Comparison of ENCODE assay signal across 19 cellular contexts in the genomic region with DNA sequence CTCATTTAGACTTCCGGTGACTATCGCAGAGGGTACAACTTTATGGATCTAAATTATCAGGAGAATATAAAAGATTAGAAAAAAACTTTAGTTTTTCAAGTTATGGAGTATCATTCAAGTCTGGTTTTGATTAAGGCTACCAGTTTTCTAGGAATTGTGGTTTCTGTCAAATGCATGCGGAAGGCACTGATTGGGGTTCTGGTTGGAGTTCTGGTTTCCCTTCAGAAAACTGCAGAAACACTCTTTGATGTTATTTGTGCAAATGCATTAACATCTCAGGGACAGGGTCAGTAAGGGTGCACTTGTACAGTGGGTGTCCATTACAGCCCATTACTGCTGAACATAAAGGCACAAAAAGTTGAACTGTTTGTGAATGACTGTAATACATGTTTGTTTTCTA.
DNase-seq lines count a peak whose midpoint lies in the region; ATAC-seq, FAIRE-seq and TF ChIP-seq lines count a peak whose summit lies in the region.
"Had no signal": no experiment of that assay in that cellular context is flagged by ENCODE, and none has a peak within 500 bp of the region (broad histone marks: within the 10 kb centered on the region; RNA-seq: fewer than 3 reads in every experiment).

No MANE protein-coding gene starts in this region.

- H3K4me2 ChIP-seq in SK-N-SH (no peak overlapping the region), H1 (ENCODE audit: insufficient read depth in 1 of 2, low read depth in 2 of 2, low read length in 2 of 2) (no peak overlapping the region), MM.1S (ENCODE audit: low read depth, low read length) (no peak overlapping the region)
- H3K4me2 ChIP-seq: A549, BLaER1 had no signal

- POLR2A ChIA-PET in SK-N-SH (lab: Yijun Ruan, JAX), result no interaction called here
- POLR2A ChIA-PET in H1 (lab: Charles Lee; ENCODE audit: partially characterized antibody), result interaction anchor here (2.3 kb wide), 1 partner anchor 377 kb away, joined by 6 read pairs; no protein-coding TSS in a partner anchor

- H3K4ac ChIP-seq in H1 (replicated peaks; ENCODE audit: insufficient read length, low read depth, low read length), result no peak overlapping the region

- peak in 1 of 2 experiments; percentile 81; a peak in 1 of 4 replicates for TF ChIP-seq EP300 in SK-N-SH (IDR thresholded peaks at IDR 0.05; ENCODE audit: borderline replicate concordance in 1 of 2, low read depth in 1 of 2, low read length in 1 of 2)
- TF ChIP-seq EP300 in H1 (IDR thresholded peaks at IDR 0.05; ENCODE audit: borderline replicate concordance in 1 of 2, low read depth in 2 of 2, low read length in 2 of 2), result no peak

- H3K18ac ChIP-seq in H1 (ENCODE audit: extremely low read depth, low read length), result peak overlapping the region; percentile 56; the same call in 1 of the 2 replicates

- no peak overlapping the region for H4K8ac ChIP-seq in H1 (ENCODE audit: extremely low read depth, insufficient read depth, low read length)

- H3K27ac Mint-ChIP-seq in nephron progenitor cell, result peak overlapping the region; percentile 17
- H3K27ac Mint-ChIP-seq: CD14-positive monocyte had no signal

- peaks cover 13% of the 10 kb centered on the region; the same call in 1 of the 2 replicates for H3K4me1 ChIP-seq in BE2C
- peaks cover 0 to 20% of the 10 kb centered on the region in 2 experiments; a peak in 2 of 4 replicates for H3K4me1 ChIP-seq in SK-N-SH (ENCODE audit: control insufficient read depth in 1 of 2, insufficient read depth in 2 of 2, low read depth in 1 of 2, low read length in 1 of 2)
- H3K4me1 ChIP-seq in H1 (replicated peaks in 1 of 4; ENCODE audit: control insufficient read depth in 3 of 4, insufficient read depth in 4 of 4, low read length in 3 of 4), result peaks cover 0 to 3% (median 1%) of the 10 kb centered on the region in 4 experiments; a peak in 2 of 7 replicates
- 0 out of 2 replicates have a peak, but pooled peaks cover 4% of the 10 kb centered on the region for H3K4me1 ChIP-seq in MM.1S (ENCODE audit: low read length)

- no peak for ATAC-seq in GM21423 (IDR thresholded peaks at IDR 0.05; ENCODE audit: unreplicated experiment)

- H3K9me3 ChIP-seq in BE2C (no peaks in the 10 kb centered on the region), SK-N-SH (no peaks in the 10 kb centered on the region), H1 (ENCODE audit: insufficient read depth in 2 of 2, low read depth in 1 of 2, low read length in 1 of 2) (no peaks in the 10 kb centered on the region), MM.1S (replicated peaks; ENCODE audit: insufficient read depth, low read length) (no peaks in the 10 kb centered on the region)
- H3K9me3 ChIP-seq: A549, BLaER1, HAP-1 had no signal

- H3K79me1 ChIP-seq in H1 (ENCODE audit: low read depth, low read length), result no peaks in the 10 kb centered on the region

- WGBS in SK-N-SH (ENCODE audit: low lambda C conversion rate), result 73% methylated on average over 3 of the region's 3 CpGs
- WGBS in H1 (ENCODE audit: extremely low coverage in 1 of 2, insufficient coverage in 1 of 2, insufficient read length in 1 of 2, insufficient replicate concordance in 2 of 2, low coverage in 1 of 2, low lambda C conversion rate in 2 of 2, missing lambda C conversion rate in 1 of 2), 2 experiments, result 85% methylated on average over 3 of the region's 3 CpGs; no CpG with 5 or more reads in 1 of the 2 experiments

- CTCF ChIA-PET in SK-N-SH (lab: Yijun Ruan, JAX), result interaction anchor here (1.2 to 1.6 kb wide), 2 partner anchors 10 to 23 kb away, joined by 4 to 5 read pairs; no protein-coding TSS in a partner anchor
- CTCF ChIA-PET in H1 (lab: Charles Lee; ENCODE audit: partially characterized antibody), result interaction anchor here (1.1 kb wide), 1 partner anchor 277 kb away, joined by 3 read pairs; no protein-coding TSS in a partner anchor

- no peak for FAIRE-seq in H1 (lab: Jason Lieb, UNC)
- FAIRE-seq: A549, GM12892, GM18507 had no signal

- no peaks in the 10 kb centered on the region for H3K23me2 ChIP-seq in H1 (ENCODE audit: low read depth, low read length)

- peaks cover 3% of the 10 kb centered on the region for H3K27me3 Mint-ChIP-seq in nephron progenitor cell (ENCODE audit: low read depth, poor library complexity)

- H4K5ac ChIP-seq in H1 (ENCODE audit: insufficient read length, low read depth, low read length), result no peak overlapping the region

- no peak overlapping the region for H2BK15ac ChIP-seq in H1 (ENCODE audit: low read length)

- H2BK12ac ChIP-seq in H1 (ENCODE audit: low read depth, low read length), result no peak overlapping the region

- no peak overlapping the region for H2BK120ac ChIP-seq in H1 (replicated peaks; ENCODE audit: low read depth, low read length)

- H3K4me1 Mint-ChIP-seq in nephron progenitor cell, result peaks cover 52% of the 10 kb centered on the region
- H3K4me1 Mint-ChIP-seq: CD14-positive monocyte; CD4-positive, alpha-beta memory T cell had no signal

- H2BK5ac ChIP-seq in H1 (ENCODE audit: low read depth, low read length), result no peak overlapping the region

- no peak for TF ChIP-seq POLR2A in H1 (IDR thresholded peaks at IDR 0.05; ENCODE audit: control extremely low read depth in 1 of 2, low read depth in 2 of 2, low read length in 2 of 2)

- H3K9ac ChIP-seq in SK-N-SH (no peak overlapping the region), H1 (replicated peaks in 1 of 4; ENCODE audit: extremely low read depth in 1 of 4, low read depth in 3 of 4, low read length in 3 of 4) (no peak overlapping the region), MM.1S (ENCODE audit: low read length) (no peak overlapping the region)
- H3K9ac ChIP-seq: BLaER1 had no signal

- H3K9me2 ChIP-seq in SK-N-SH (no peaks in the 10 kb centered on the region), MM.1S (replicated peaks; ENCODE audit: insufficient read depth, low read length) (no peaks in the 10 kb centered on the region)

- no peak overlapping the region for H2AK5ac ChIP-seq in H1 (ENCODE audit: low read depth, low read length)

- H3K27me3 ChIP-seq in BE2C (no peaks in the 10 kb centered on the region), SK-N-SH (ENCODE audit: insufficient read depth) (no peaks in the 10 kb centered on the region), H1 (replicated peaks in 1 of 4; ENCODE audit: control insufficient read depth in 3 of 4, extremely low read depth in 1 of 4, insufficient read depth in 3 of 4, low read length in 3 of 4) (peaks cover 0 to 2% (median 0%) of the 10 kb centered on the region in 4 experiments; a peak in 2 of 7 replicates), MM.1S (replicated peaks; ENCODE audit: insufficient read depth, low read length) (no peaks in the 10 kb centered on the region)
- H3K27me3 ChIP-seq: BLaER1 had no signal

- H3K36me3 Mint-ChIP-seq in nephron progenitor cell (ENCODE audit: low read depth), result peaks cover 6% of the 10 kb centered on the region
- H3K36me3 Mint-ChIP-seq: CD14-positive monocyte; CD4-positive, alpha-beta memory T cell had no signal

- H3K79me2 ChIP-seq in SK-N-SH (ENCODE audit: insufficient read depth) (no peaks in the 10 kb centered on the region), H1 (ENCODE audit: control insufficient read depth in 1 of 2, insufficient read depth in 2 of 2, low read length in 2 of 2) (no peaks in the 10 kb centered on the region), MM.1S (ENCODE audit: low read length) (no peaks in the 10 kb centered on the region)

- H3F3A ChIP-seq in SK-N-SH (replicated peaks; ENCODE audit: insufficient read depth) (no peaks in the 10 kb centered on the region), MM.1S (ENCODE audit: insufficient read depth, low read length) (no peaks in the 10 kb centered on the region)

- H2AFZ ChIP-seq in SK-N-SH (ENCODE audit: low read depth) (no peak overlapping the region), H1 (ENCODE audit: low read length) (no peak overlapping the region), MM.1S (ENCODE audit: low read length) (no peak overlapping the region)

- TF ChIP-seq CTCF in BE2C (IDR thresholded peaks at IDR 0.05; ENCODE audit: low read depth, low read length) (no peak), SK-N-SH (IDR thresholded peaks at IDR 0.05) (no peak), H1 (IDR thresholded peaks at IDR 0.05; ENCODE audit: control extremely low read depth in 1 of 3, insufficient read depth in 1 of 3, low read depth in 1 of 3, low read length in 3 of 3) (no peak), nephron progenitor cell (IDR thresholded peaks at IDR 0.05) (no peak), MM.1S (IDR thresholded peaks at IDR 0.05; ENCODE audit: low read length) (no peak)

- H3K14ac ChIP-seq in H1 (ENCODE audit: insufficient read length), result no peak overlapping the region

- peak overlapping the region in 1 of 2 experiments; percentile 83; a peak in 2 of 4 replicates for H3K27ac ChIP-seq in SK-N-SH (ENCODE audit: low read depth in 2 of 2, low read length in 1 of 2)
- no peak overlapping the region for H3K27ac ChIP-seq in H1 (ENCODE audit: low read depth, low read length)
- H3K27ac ChIP-seq in MM.1S (ENCODE audit: low read length), result no peak overlapping the region
- H3K27ac ChIP-seq: 22Rv1, A549, BLaER1 had no signal

- DNase-seq in BE2C (no peak), SK-N-SH (peak; percentile 62), H1 (ENCODE audit: low read depth in 1 of 2, low spot score in 2 of 2) (no peak), nephron progenitor cell (no peak), MM.1S (no peak)
- no peak for DNase-seq in effector CD8-positive, alpha-beta T cell (lab: John Stamatoyannopoulos, UW)
- DNase-seq: AML-193; CD4-positive, alpha-beta memory T cell; DMS153; DMS79; GDM1 had no signal

- H3K9me3 Mint-ChIP-seq in nephron progenitor cell, result no peaks in the 10 kb centered on the region
- H3K9me3 Mint-ChIP-seq: CD14-positive monocyte had no signal

- no peak overlapping the region for H4K91ac ChIP-seq in H1 (replicated peaks; ENCODE audit: insufficient read length, low read length)

- H4K20me1 ChIP-seq in SK-N-SH (ENCODE audit: insufficient read depth) (no peaks in the 10 kb centered on the region), H1 (replicated peaks in 1 of 2; ENCODE audit: control insufficient read depth in 1 of 2, insufficient read depth in 2 of 2, low read length in 2 of 2) (no peaks in the 10 kb centered on the region), MM.1S (ENCODE audit: insufficient read depth, low read length) (no peaks in the 10 kb centered on the region)
- H4K20me1 ChIP-seq: BLaER1 had no signal

- H3K36me3 ChIP-seq in BE2C, result peaks cover 17% of the 10 kb centered on the region
- H3K36me3 ChIP-seq in SK-N-SH (replicated peaks in 1 of 2; ENCODE audit: control insufficient read depth in 1 of 2, insufficient read depth in 2 of 2, low read length in 1 of 2), result no peaks in the 10 kb centered on the region
- no peaks in the 10 kb centered on the region for H3K36me3 ChIP-seq in H1 (ENCODE audit: control insufficient read depth in 2 of 4, insufficient read depth in 4 of 4, low read length in 3 of 4)
- no peaks in the 10 kb centered on the region for H3K36me3 ChIP-seq in MM.1S (replicated peaks; ENCODE audit: insufficient read depth, low read length)
- H3K36me3 ChIP-seq: BLaER1, HAP-1 had no signal

- H3K4me3 Mint-ChIP-seq in nephron progenitor cell, result no peak overlapping the region
- H3K4me3 Mint-ChIP-seq: CD14-positive monocyte; CD4-positive, alpha-beta memory T cell had no signal

- no peak; the same call in 1 of the 2 replicates for TF ChIP-seq RAD21 in SK-N-SH (IDR thresholded peaks at IDR 0.05; ENCODE audit: low read length)
- no peak for TF ChIP-seq RAD21 in H1 (IDR thresholded peaks at IDR 0.05 in 1 of 2, conservative IDR thresholded peaks at IDR 0.05 in 1 of 2; ENCODE audit: low read depth in 2 of 2, low read length in 2 of 2)

- H2BK20ac ChIP-seq in H1 (ENCODE audit: low read length), result no peak overlapping the region

- no peak overlapping the region for H3K56ac ChIP-seq in H1 (replicated peaks; ENCODE audit: insufficient read length, low read depth, low read length)

- 0 out of 2 replicates have a peak overlapping the region, but pooled peaks have one; percentile 10 for H3K4me3 ChIP-seq in BE2C (ENCODE audit: low read depth, low read length)
- no peak overlapping the region for H3K4me3 ChIP-seq in SK-N-SH (ENCODE audit: low read depth in 2 of 2, low read length in 1 of 2)
- no peak overlapping the region for H3K4me3 ChIP-seq in H1 (ENCODE audit: extremely low read depth in 1 of 4, insufficient read depth in 2 of 4, low read depth in 3 of 4, low read length in 4 of 4)
- H3K4me3 ChIP-seq in MM.1S (ENCODE audit: low read length), result no peak overlapping the region
- H3K4me3 ChIP-seq: A549, BLaER1, HAP-1 had no signal

- no peak overlapping the region for H3K23ac ChIP-seq in H1 (ENCODE audit: insufficient read length)
